ENCODE assay signal across 13 cellular contexts in the genomic region with DNA sequence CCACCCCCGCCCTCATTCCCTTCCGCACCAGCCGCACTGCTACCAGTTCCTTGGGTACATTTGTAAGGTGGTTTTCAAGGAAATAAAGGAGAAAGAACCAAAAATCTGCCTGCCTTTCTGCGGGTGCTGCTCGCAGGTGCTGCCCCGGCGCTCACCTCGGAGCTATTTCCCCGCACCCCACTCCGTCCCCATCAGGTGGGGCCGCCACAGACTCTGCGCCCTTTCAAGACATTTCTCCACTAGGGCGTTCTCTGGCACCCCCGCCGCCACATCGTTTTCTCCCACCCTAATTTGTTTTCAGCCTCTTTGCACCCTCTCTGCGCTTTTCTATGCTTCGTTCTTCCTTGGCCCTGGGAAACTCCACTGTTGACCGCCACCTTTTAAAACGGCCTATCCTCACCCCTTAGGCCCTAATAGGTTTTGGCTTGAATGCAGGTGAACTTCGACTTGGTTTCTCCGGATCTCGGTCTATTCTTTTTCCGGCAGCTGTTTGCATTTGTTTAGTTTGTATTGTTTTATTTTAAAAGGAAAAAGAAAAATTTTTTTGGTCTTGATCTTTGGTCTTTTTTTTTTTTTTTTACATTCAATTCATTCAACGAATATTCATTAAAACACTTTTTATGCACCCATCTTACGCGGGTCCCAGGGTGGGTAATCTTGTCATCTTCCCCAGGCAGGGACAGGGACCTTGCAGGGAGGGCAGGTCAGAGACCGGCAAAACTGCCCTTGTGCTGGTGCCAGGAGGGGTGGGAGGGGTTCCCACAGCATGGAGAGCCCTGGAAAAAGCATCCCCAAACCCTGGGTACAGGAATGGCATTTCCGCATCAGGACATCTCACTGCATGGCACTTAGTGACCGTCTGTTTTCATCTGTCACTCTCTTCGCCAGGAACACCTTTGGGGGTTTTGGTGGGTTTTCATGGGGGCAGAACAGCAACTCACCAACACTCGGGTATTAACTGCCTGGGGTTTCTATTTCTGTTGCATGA. TPM values are rescaled to one million over a fixed set of nuclear protein-coding genes. Genes with fewer than 3 reads are reported as not detected.
DNase-seq lines count a peak whose midpoint lies in the region; ATAC-seq, FAIRE-seq and TF ChIP-seq lines count a peak whose summit lies in the region.
"Had no signal": no experiment of that assay in that cellular context is flagged by ENCODE, and none has a peak within 500 bp of the region (broad histone marks: within the 10 kb centered on the region; RNA-seq: fewer than 3 reads in every experiment).

No MANE protein-coding gene starts in this region.

- H3K9me3 Mint-ChIP-seq in activated naive CD4-positive, alpha-beta T cell treated with anti-CD3 and anti-CD28 coated beads, Interleukin-2, amount 50 U/mL, for 24 hours = no peaks in the 10 kb centered on the region
- H3K9me3 Mint-ChIP-seq in activated naive CD4-positive, alpha-beta T cell treated with anti-CD3 and anti-CD28 coated beads for 36 hours = no peaks in the 10 kb centered on the region
- H3K9me3 Mint-ChIP-seq in stimulated activated naive CD8-positive, alpha-beta T cell treated with anti-CD3 and anti-CD28 coated beads, Interleukin-15, amount 100 ng/mL, for 72 hours = no peaks in the 10 kb centered on the region

- H3K79me2 ChIP-seq in GM12878 (ENCODE audit: control insufficient read depth, insufficient read depth, low read length) = no peaks in the 10 kb centered on the region

- H3K14ac ChIP-seq in mesenchymal stem cell (ENCODE audit: low read length in 2 of 2) = no peak overlapping the region

- in situ Hi-C loops in GM12878 (cut with MboI) = no loop called here

- peaks cover 21 to 38% of the 10 kb centered on the region in 2 experiments for H3K27me3 ChIP-seq in GM12878 (replicated peaks in 1 of 2; ENCODE audit: control insufficient read depth in 2 of 2, insufficient read depth in 2 of 2, low read length in 1 of 2)
- H3K27me3 ChIP-seq in mesenchymal stem cell (ENCODE audit: control insufficient read depth in 1 of 2, insufficient read depth in 1 of 2, low read length in 2 of 2) = peaks cover 100% of the 10 kb centered on the region in 2 experiments
- peaks cover 12 to 88% (median 63%) of the 10 kb centered on the region in 45 donors for H3K27me3 ChIP-seq in dorsolateral prefrontal cortex

- BruUV-seq in GM12878 (replicated peaks; lab: Mats Ljungman, UMichigan) = no TSS peak

- no peak for DNase-seq in activated naive CD4-positive, alpha-beta T cell treated with anti-CD3 and anti-CD28 coated beads for 36 hours
- no peak for DNase-seq in GM12878 (ENCODE audit: low read depth, low spot score)
- DNase-seq in mesenchymal stem cell = peak; percentile 17
- no peak for DNase-seq in stimulated activated naive CD8-positive, alpha-beta T cell treated with anti-CD3 and anti-CD28 coated beads, Interleukin-15, amount 100 ng/mL, for 72 hours
- DNase-seq in mucosa of gallbladder (ENCODE audit: low spot score) = no peak
- no peak for DNase-seq in effector CD4-positive, alpha-beta T cell
- DNase-seq in dorsolateral prefrontal cortex = no peak
- DNase-seq: amniotic stem cell, erythroblast, psoas muscle had no signal

- no peak overlapping the region for H2AK5ac ChIP-seq in mesenchymal stem cell (ENCODE audit: low read length, severe bottlenecking)

- POLR2A ChIA-PET in GM12878 (lab: Charles Lee) = no interaction called here

- WGBS in GM12878 (ENCODE audit: insufficient coverage, insufficient replicate concordance, low lambda C conversion rate, missing lambda C conversion rate) = 16% methylated on average over 31 of the region's 32 CpGs
- 12% methylated on average over 24 of the region's 32 CpGs for WGBS in mesenchymal stem cell

- H3K4me2 ChIP-seq in GM12878 (ENCODE audit: control insufficient read depth, insufficient read depth) (no peak overlapping the region), mesenchymal stem cell (ENCODE audit: low read length, poor library complexity, severe bottlenecking) (no peak overlapping the region)
- H3K4me2 ChIP-seq: KMS-11 had no signal

- no peak overlapping the region for H3K4me3 ChIP-seq in GM12878
- peak overlapping the region in 1 of 2 experiments; percentile 21 for H3K4me3 ChIP-seq in mesenchymal stem cell (ENCODE audit: insufficient read depth in 1 of 2, low read depth in 1 of 2, low read length in 2 of 2)
- no peak overlapping the region for H3K4me3 ChIP-seq in dorsolateral prefrontal cortex

- intact Hi-C loops in activated naive CD4-positive, alpha-beta T cell treated with anti-CD3 and anti-CD28 coated beads for 36 hours (cut with micrococcal nuclease) = no loop called here
- intact Hi-C loops in GM12878 (cut with micrococcal nuclease; ENCODE audit: unreplicated experiment) (no loop called here), dorsolateral prefrontal cortex (cut with DNase I) (no loop called here)

- no peak overlapping the region for H2BK120ac ChIP-seq in mesenchymal stem cell (ENCODE audit: low read depth, low read length)

- TF ChIP-seq EP300 in GM12878 (IDR thresholded peaks at IDR 0.05; ENCODE audit: borderline replicate concordance in 1 of 2, control insufficient read depth in 1 of 2, low read depth in 2 of 2, low read length in 2 of 2) = no peak

- no peak overlapping the region for H4K91ac ChIP-seq in mesenchymal stem cell (ENCODE audit: low read length)

- SMC1A ChIA-PET in GM12878 (lab: Charles Lee; ENCODE audit: uncharacterized antibody, unreplicated experiment) = no interaction called here

- H3K4ac ChIP-seq in mesenchymal stem cell (ENCODE audit: low read depth in 1 of 2, low read length in 2 of 2) = no peak overlapping the region

- H3K23ac ChIP-seq in mesenchymal stem cell (ENCODE audit: low read length in 2 of 2) = peak overlapping the region in 1 of 2 experiments; percentile 34

- H4K8ac ChIP-seq in mesenchymal stem cell (ENCODE audit: low read length) = no peak overlapping the region

- no peaks in the 10 kb centered on the region for H3K4me1 ChIP-seq in GM12878 (ENCODE audit: control insufficient read depth, insufficient read depth, low read length)
- peaks cover 15% of the 10 kb centered on the region for H3K4me1 ChIP-seq in mesenchymal stem cell (ENCODE audit: control insufficient read depth, insufficient read depth, low read depth, low read length)

- H3K9ac ChIP-seq in GM12878 (ENCODE audit: control insufficient read depth, insufficient read depth, low read length) (no peak overlapping the region), mesenchymal stem cell (ENCODE audit: low read length) (no peak overlapping the region)
- H3K9ac ChIP-seq: KMS-11 had no signal

- H3K27ac ChIP-seq in GM12878 (ENCODE audit: control insufficient read depth, insufficient read depth) (no peak overlapping the region), mesenchymal stem cell (ENCODE audit: low read length, poor library complexity, severe bottlenecking) (no peak overlapping the region), dorsolateral prefrontal cortex (no peak overlapping the region)
- H3K27ac ChIP-seq: KMS-11, psoas muscle had no signal

- no peaks in the 10 kb centered on the region for H4K20me1 ChIP-seq in GM12878 (ENCODE audit: control insufficient read depth, insufficient read depth)

- CTCF ChIA-PET in activated naive CD4-positive, alpha-beta T cell treated with anti-CD3 and anti-CD28 coated beads for 36 hours (lab: Charles Lee) = interaction anchor here (0.7 to 0.9 kb wide), 3 partner anchors 17 to 154 kb away, joined by 3 read pairs; no protein-coding TSS in a partner anchor
- CTCF ChIA-PET in GM12878 (lab: Yijun Ruan, JAX) = no interaction called here

- H3K36me3 Mint-ChIP-seq in activated naive CD4-positive, alpha-beta T cell treated with anti-CD3 and anti-CD28 coated beads, Interleukin-2, amount 50 U/mL, for 24 hours = no peaks in the 10 kb centered on the region
- no peaks in the 10 kb centered on the region for H3K36me3 Mint-ChIP-seq in activated naive CD4-positive, alpha-beta T cell treated with anti-CD3 and anti-CD28 coated beads for 36 hours (ENCODE audit: low read depth)

- H3K4me1 Mint-ChIP-seq in activated naive CD4-positive, alpha-beta T cell treated with anti-CD3 and anti-CD28 coated beads, Interleukin-2, amount 50 U/mL, for 24 hours = peaks cover 24% of the 10 kb centered on the region
- peaks cover 15% of the 10 kb centered on the region for H3K4me1 Mint-ChIP-seq in activated naive CD4-positive, alpha-beta T cell treated with anti-CD3 and anti-CD28 coated beads for 36 hours (ENCODE audit: low read depth)
- peaks cover 33% of the 10 kb centered on the region for H3K4me1 Mint-ChIP-seq in stimulated activated naive CD8-positive, alpha-beta T cell treated with anti-CD3 and anti-CD28 coated beads, Interleukin-15, amount 100 ng/mL, for 72 hours

- H3K4me3 Mint-ChIP-seq in activated naive CD4-positive, alpha-beta T cell treated with anti-CD3 and anti-CD28 coated beads, Interleukin-2, amount 50 U/mL, for 24 hours = peak overlapping the region; percentile 80
- H3K4me3 Mint-ChIP-seq in activated naive CD4-positive, alpha-beta T cell treated with anti-CD3 and anti-CD28 coated beads for 36 hours = no peak overlapping the region
- peak overlapping the region; percentile 69 to 79 for H3K4me3 Mint-ChIP-seq in stimulated activated naive CD8-positive, alpha-beta T cell treated with anti-CD3 and anti-CD28 coated beads, Interleukin-15, amount 100 ng/mL, for 72 hours

- no peak for TF ChIP-seq POLR2A in GM12878 (IDR thresholded peaks at IDR 0.05; ENCODE audit: low read depth, low read length)

- FAIRE-seq in GM12878 (lab: Jason Lieb, UNC) = no peak

- no peaks in the 10 kb centered on the region for H3K36me3 ChIP-seq in GM12878 (ENCODE audit: control insufficient read depth in 2 of 2, insufficient read depth in 2 of 2, low read length in 1 of 2)
- H3K36me3 ChIP-seq in mesenchymal stem cell (ENCODE audit: control insufficient read depth in 1 of 2, insufficient read depth in 2 of 2, low read depth in 1 of 2, low read length in 2 of 2) = peaks cover 0 to 3% of the 10 kb centered on the region in 2 experiments

- RAD21 ChIA-PET in GM12878 (lab: Charles Lee; ENCODE audit: unreplicated experiment) = interaction anchor here (0.6 kb wide), 1 partner anchor 11 kb away, joined by 4 read pairs; no protein-coding TSS in a partner anchor

- TF ChIP-seq CTCF in GM12878 (IDR thresholded peaks at IDR 0.05 in 2 of 3, conservative IDR thresholded peaks at IDR 0.05 in 1 of 3; ENCODE audit: control insufficient read depth in 2 of 3, extremely low read depth in 1 of 3, insufficient read depth in 1 of 3, low read depth in 3 of 3, low read length in 3 of 3) (no peak), dorsolateral prefrontal cortex (IDR thresholded peaks at IDR 0.05 in 54 of 56, conservative IDR thresholded peaks at IDR 0.05 in 2 of 56; ENCODE audit: low read depth in 1 of 56, partially characterized antibody in 56 of 56) (no peak)

- peaks cover 69% of the 10 kb centered on the region for H3K27me3 Mint-ChIP-seq in activated naive CD4-positive, alpha-beta T cell treated with anti-CD3 and anti-CD28 coated beads, Interleukin-2, amount 50 U/mL, for 24 hours
- peaks cover 80% of the 10 kb centered on the region for H3K27me3 Mint-ChIP-seq in activated naive CD4-positive, alpha-beta T cell treated with anti-CD3 and anti-CD28 coated beads for 36 hours (ENCODE audit: low read depth)
- H3K27me3 Mint-ChIP-seq in stimulated activated naive CD8-positive, alpha-beta T cell treated with anti-CD3 and anti-CD28 coated beads, Interleukin-15, amount 100 ng/mL, for 72 hours = peaks cover 98% of the 10 kb centered on the region

- peak; percentile 28 for ATAC-seq in GM12878
- ATAC-seq in stimulated activated naive CD8-positive, alpha-beta T cell treated with anti-CD3 and anti-CD28 coated beads, Interleukin-15, amount 100 ng/mL, for 72 hours = no peak

- H2AFZ ChIP-seq in GM12878 (ENCODE audit: control insufficient read depth, low read depth, low read length) (no peak overlapping the region), mesenchymal stem cell (ENCODE audit: low read depth, low read length) (no peak overlapping the region)

- no peak overlapping the region for H3K18ac ChIP-seq in mesenchymal stem cell (ENCODE audit: low read depth in 1 of 2, low read length in 2 of 2)

- H2BK15ac ChIP-seq in mesenchymal stem cell (ENCODE audit: low read depth, poor library complexity, severe bottlenecking) = no peak overlapping the region

- TF ChIP-seq RAD21 in GM12878 (IDR thresholded peaks at IDR 0.05; ENCODE audit: insufficient read depth, low read depth, low read length) = no peak

- no peak overlapping the region for H3K27ac Mint-ChIP-seq in activated naive CD4-positive, alpha-beta T cell treated with anti-CD3 and anti-CD28 coated beads, Interleukin-2, amount 50 U/mL, for 24 hours
- H3K27ac Mint-ChIP-seq in activated naive CD4-positive, alpha-beta T cell treated with anti-CD3 and anti-CD28 coated beads for 36 hours = no peak overlapping the region
- H3K27ac Mint-ChIP-seq in stimulated activated naive CD8-positive, alpha-beta T cell treated with anti-CD3 and anti-CD28 coated beads, Interleukin-15, amount 100 ng/mL, for 72 hours = peak overlapping the region; percentile 49

- H2BK5ac ChIP-seq in mesenchymal stem cell (ENCODE audit: low read depth, low read length, poor library complexity, severe bottlenecking) = no peak overlapping the region

- no peak overlapping the region for H2BK12ac ChIP-seq in mesenchymal stem cell (ENCODE audit: low read length in 2 of 2)

- H3K9me3 ChIP-seq in GM12878 (replicated peaks; ENCODE audit: control insufficient read depth, insufficient read depth, low read length) = no peaks in the 10 kb centered on the region
- no peaks in the 10 kb centered on the region for H3K9me3 ChIP-seq in mesenchymal stem cell (ENCODE audit: control insufficient read depth, low read length)
- H3K9me3 ChIP-seq: psoas muscle had no signal

- no peaks in the 10 kb centered on the region for H3K79me1 ChIP-seq in mesenchymal stem cell (replicated peaks; ENCODE audit: low read length, poor library complexity, severe bottlenecking)

RNA-seq across cellular contexts. Expression of a gene that starts 3.1 kb away (rescaled TPM):
- not detected for total RNA-seq in activated naive CD4-positive, alpha-beta T cell treated with anti-CD3 and anti-CD28 coated beads for 36 hours
- total RNA-seq in GM12878 (2013; cell fraction: nucleolus; rRNA removed) = not detected in 2 replicates
- total RNA-seq in GM12878 (2014; rRNA removed) (not detected in 2 replicates), GM12878 (2014; rRNA removed; fragmentation: Illumina TruSeq; extraction: Trizol) (not detected in 2 replicates), GM12878 (2021) (not detected in 2 replicates), mucosa of gallbladder (not detected), dorsolateral prefrontal cortex (under 1 TPM in 23 of 120 experiments, not detected in 97; 0.13 to 0.48 (median 0.22) TPM)
- polyA plus RNA-seq in GM12878 (2011; ENCODE audit: low read depth) = not detected
- polyA plus RNA-seq in GM12878 (2011; rRNA removed) (0.04 TPM in 1 of 2 replicates, not detected in the other), GM12878 (2014; fragmentation: Illumina TruSeq; extraction: Trizol) (not detected in 2 replicates), GM12878 (2014; fragmentation: Nextera tagmentation; extraction: Ambion mirVana) (not detected), GM12878 (2014; rRNA removed) (0.05 TPM in 1 of 2 replicates, not detected in the other), GM12878 (2016; fragmentation: Nextera tagmentation; extraction: Ambion mirVana) (under 1 TPM in 1 of 2 experiments, not detected in 1; 0.05 TPM)
- 0.09 and 0.10 TPM in 2 replicates for polyA plus RNA-seq in GM12878 (2011; cell fraction: cytosol; rRNA removed)
- polyA plus RNA-seq in GM12878 (2011; cell fraction: nucleus; rRNA removed) = 0.04 TPM in 1 of 2 replicates, not detected in the other
- polyA plus RNA-seq in GM12878 (2012) = 0.03 TPM in 1 of 2 replicates, not detected in the other
- polyA minus RNA-seq in GM12878 (2011; rRNA and poly(A)+ RNA removed) = 0.10 TPM in 1 of 2 replicates, not detected in the other
- polyA minus RNA-seq in GM12878 (2011; cell fraction: cytosol; rRNA and poly(A)+ RNA removed) = not detected in 2 replicates
- polyA minus RNA-seq in GM12878 (2011; cell fraction: nucleus; rRNA and poly(A)+ RNA removed) = not detected in 2 replicates
- not detected for polyA plus RNA-seq in mesenchymal stem cell (2013, experiment 1 of 2)
- polyA plus RNA-seq in mesenchymal stem cell (2013, experiment 2 of 2) = not detected
- total RNA-seq: cerebellum, psoas muscle had no signal
- polyA plus RNA-seq: psoas muscle had no signal

Comparison
In these comparisons a context has a peak if more than half of its experiments do, and no peak if none do; other contexts are left out.
1. H3K27ac Mint-ChIP-seq: peak in stimulated activated naive CD8-positive, alpha-beta T cell treated with anti-CD3 and anti-CD28 coated beads, Interleukin-15, amount 100 ng/mL, for 72 hours (2 of 2); none in activated naive CD4-positive, alpha-beta T cell treated with anti-CD3 and anti-CD28 coated beads, Interleukin-2, amount 50 U/mL, for 24 hours (single experiment) and activated naive CD4-positive, alpha-beta T cell treated with anti-CD3 and anti-CD28 coated beads for 36 hours (single experiment).